In the genomic region with DNA sequence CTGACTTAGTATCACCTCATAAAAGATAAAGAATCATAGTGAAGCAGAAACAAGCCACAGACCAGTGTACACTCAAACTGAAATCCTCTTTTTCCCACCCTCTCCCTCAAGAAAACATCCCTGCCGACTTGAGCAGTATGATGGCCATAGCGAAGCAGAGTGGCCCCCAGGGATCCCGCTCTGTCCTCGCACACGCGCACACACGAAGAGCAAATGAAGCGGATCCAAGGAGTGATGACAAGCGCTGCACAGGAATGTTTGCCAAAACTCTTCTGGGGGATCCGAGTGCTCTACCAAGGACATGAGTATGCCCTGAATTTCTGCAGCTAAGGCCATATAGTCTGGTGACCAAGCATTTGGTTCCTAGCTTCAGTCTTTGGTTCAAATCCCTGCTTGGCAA, we compare ENCODE assay signal across 27 cellular contexts.
DNase-seq lines count a peak whose midpoint lies in the region; ATAC-seq, FAIRE-seq and TF ChIP-seq lines count a peak whose summit lies in the region.
"Had no signal": no experiment of that assay in that cellular context is flagged by ENCODE, and none has a peak within 500 bp of the region (broad histone marks: within the 10 kb centered on the region; RNA-seq: fewer than 3 reads in every experiment).

No MANE protein-coding gene starts in this region.

- H3K27ac Mint-ChIP-seq in nephron progenitor cell (peak overlapping the region; percentile 59), endothelial cell (ENCODE audit: unreplicated experiment) (no peak overlapping the region)
- H3K27ac Mint-ChIP-seq: CD14-positive monocyte; CD4-positive, alpha-beta memory T cell; CD4-positive, CD25-positive, alpha-beta regulatory T cell; CD8-positive, alpha-beta memory T cell had no signal

- no peaks in the 10 kb centered on the region for H3K9me3 ChIP-seq in kidney (ENCODE audit: control insufficient read depth in 1 of 2, low read length in 2 of 2)
- H3K9me3 ChIP-seq: BE2C had no signal

- no peaks in the 10 kb centered on the region for H3K36me3 ChIP-seq in kidney (ENCODE audit: control insufficient read depth in 1 of 2, insufficient read depth in 2 of 2, low read length in 2 of 2)
- H3K36me3 ChIP-seq: BE2C, BLaER1 had no signal

- intact Hi-C loops in kidney (cut with DNase I), result no loop called here

- FAIRE-seq in kidney (lab: Jason Lieb, UNC), result no peak
- FAIRE-seq: A204.1, GM12878, GM12892, GM18507 had no signal

- H3K4me1 Mint-ChIP-seq in nephron progenitor cell, result peaks cover 4% of the 10 kb centered on the region
- peaks cover 2% of the 10 kb centered on the region for H3K4me1 Mint-ChIP-seq in endothelial cell (ENCODE audit: unreplicated experiment)
- H3K4me1 Mint-ChIP-seq: CD14-positive monocyte; CD4-positive, alpha-beta memory T cell; CD4-positive, CD25-positive, alpha-beta regulatory T cell; CD8-positive, alpha-beta memory T cell had no signal

- no peaks in the 10 kb centered on the region for H3K4me1 ChIP-seq in kidney (ENCODE audit: control insufficient read depth in 1 of 2, insufficient read depth in 1 of 2, low read depth in 1 of 2, low read length in 2 of 2)

- peaks cover 16% of the 10 kb centered on the region for H3K27me3 Mint-ChIP-seq in nephron progenitor cell (ENCODE audit: low read depth, poor library complexity)
- peaks cover 2% of the 10 kb centered on the region for H3K27me3 Mint-ChIP-seq in endothelial cell (ENCODE audit: unreplicated experiment)

- ATAC-seq in HG03571 (IDR thresholded peaks at IDR 0.05; ENCODE audit: unreplicated experiment) (no peak), HG03521 (IDR thresholded peaks at IDR 0.05; ENCODE audit: unreplicated experiment) (no peak)

- H3K9me3 Mint-ChIP-seq in nephron progenitor cell, result peaks cover 3% of the 10 kb centered on the region
- no peaks in the 10 kb centered on the region for H3K9me3 Mint-ChIP-seq in endothelial cell (ENCODE audit: unreplicated experiment)
- H3K9me3 Mint-ChIP-seq: CD8-positive, alpha-beta memory T cell had no signal

- H3K36me3 Mint-ChIP-seq in nephron progenitor cell (ENCODE audit: low read depth) (no peaks in the 10 kb centered on the region), endothelial cell (ENCODE audit: low read depth, unreplicated experiment) (no peaks in the 10 kb centered on the region)
- H3K36me3 Mint-ChIP-seq: CD14-positive monocyte; CD4-positive, alpha-beta memory T cell; CD4-positive, CD25-positive, alpha-beta regulatory T cell; CD8-positive, alpha-beta memory T cell had no signal

- H3K4me3 Mint-ChIP-seq in nephron progenitor cell, result no peak overlapping the region
- H3K4me3 Mint-ChIP-seq in endothelial cell (ENCODE audit: unreplicated experiment), result no peak overlapping the region
- H3K4me3 Mint-ChIP-seq: CD14-positive monocyte; CD4-positive, alpha-beta memory T cell; CD4-positive, CD25-positive, alpha-beta regulatory T cell; CD8-positive, alpha-beta memory T cell had no signal

- H3K9ac ChIP-seq in kidney (ENCODE audit: low read length in 2 of 2), result no peak overlapping the region
- H3K9ac ChIP-seq: BLaER1 had no signal

- H3K4me3 ChIP-seq in kidney (ENCODE audit: low read length in 2 of 2), result no peak overlapping the region
- H3K4me3 ChIP-seq: BLaER1, GM12878 had no signal

- DNase-seq in DMS79 treated with DMSO at 0.1 percent for 48 hours (lab: John Stamatoyannopoulos, UW), result peak; percentile 21
- peak; percentile 28 for DNase-seq in kidney
- DNase-seq in nephron progenitor cell, result no peak
- DNase-seq in NCI-H2029 (lab: John Stamatoyannopoulos, UW), result no peak
- no peak for DNase-seq in endothelial cell (ENCODE audit: low spot score)
- DNase-seq: 8988T; ACHN; BE2C; C1 segment of cervical spinal cord; CD4-positive, alpha-beta memory T cell; CD4-positive, CD25-positive, alpha-beta regulatory T cell; CD8-positive, alpha-beta memory T cell; COR-L47; DMS 273 treated with DMSO at 0.1 percent for 48 hours; DMS153; DMS53; DND-41; EL; GDM1 had no signal

- TF ChIP-seq CTCF in kidney (IDR thresholded peaks at IDR 0.05; ENCODE audit: borderline replicate concordance, extremely low read depth, insufficient read depth) (no peak), nephron progenitor cell (IDR thresholded peaks at IDR 0.05) (no peak), endothelial cell (IDR thresholded peaks at IDR 0.05; ENCODE audit: unreplicated experiment) (no peak)

- no peak overlapping the region for H3K27ac ChIP-seq in kidney (ENCODE audit: low read depth in 2 of 2, low read length in 2 of 2)
- H3K27ac ChIP-seq: BLaER1 had no signal

Comparison
In these comparisons a context has a peak if more than half of its experiments do, and no peak if none do; other contexts are left out.
1. DNase-seq: peak in DMS79 treated with DMSO at 0.1 percent for 48 hours (single experiment) and kidney (single experiment); none in nephron progenitor cell (single experiment), NCI-H2029 (single experiment) and endothelial cell (single experiment).